Comparison of ENCODE assay signal across 8 cellular contexts in the genomic region with DNA sequence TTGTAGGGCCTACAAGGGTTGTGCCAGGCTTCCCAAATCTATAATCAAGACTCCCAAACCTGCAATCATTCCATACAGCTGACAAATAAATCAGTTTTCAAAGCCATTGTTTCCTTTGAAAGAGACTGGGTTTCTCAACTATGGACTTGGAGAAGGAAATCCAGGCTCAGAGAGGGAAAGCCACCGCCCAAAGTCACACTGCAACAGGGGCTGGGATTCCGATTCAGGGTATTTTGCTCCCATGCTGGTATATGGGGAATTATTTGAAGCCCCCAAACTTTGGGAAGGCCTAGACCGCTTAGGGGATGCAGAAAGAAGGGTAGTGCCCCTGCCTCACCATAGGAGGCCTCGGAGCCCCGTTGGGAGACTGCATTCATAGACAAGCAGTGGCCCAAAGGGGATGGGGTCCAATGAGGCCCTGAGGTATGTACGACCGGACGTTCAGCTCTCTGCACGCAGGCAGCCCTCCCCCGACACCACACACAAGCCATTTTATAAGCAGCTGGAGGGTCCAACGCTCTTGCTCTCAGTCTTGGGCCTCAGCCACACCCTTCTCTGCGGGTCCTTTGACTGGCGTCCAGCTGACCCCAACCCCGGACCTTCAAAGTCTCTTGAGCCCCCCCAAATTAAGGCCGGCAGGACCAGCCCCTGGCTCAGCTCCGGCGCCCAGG. TPM values are rescaled to one million over a fixed set of nuclear protein-coding genes. Genes with fewer than 3 reads are reported as not detected.
DNase-seq lines count a peak whose midpoint lies in the region; ATAC-seq, FAIRE-seq and TF ChIP-seq lines count a peak whose summit lies in the region.

No MANE protein-coding gene starts in this region.

- H3K36me3 ChIP-seq in HUES64 (ENCODE audit: insufficient read depth, low read length) (no peaks in the 10 kb centered on the region), iPS DF 6.9 (ENCODE audit: control insufficient read depth, insufficient read depth, low read length) (no peaks in the 10 kb centered on the region), small intestine (ENCODE audit: control insufficient read depth in 2 of 2, insufficient read depth in 2 of 2, low read length in 2 of 2) (no peaks in the 10 kb centered on the region)

- no peak for FAIRE-seq in small intestine (lab: Jason Lieb, UNC)

- WGBS in HUES64: 15% methylated on average over 17 of the region's 17 CpGs
- no CpG with 5 or more reads among the region's 17 CpGs for WGBS in iPS DF 6.9 (ENCODE audit: insufficient coverage, insufficient read length)
- WGBS in small intestine, 3 donors: 17 to 35% (median 25%) methylated on average over 17 of the region's 17 CpGs

- peaks cover 4% of the 10 kb centered on the region; the same call in 1 of the 2 replicates for H3K27me3 ChIP-seq in HUES64 (ENCODE audit: insufficient read depth, low read length)
- H3K27me3 ChIP-seq in iPS DF 6.9 (ENCODE audit: control insufficient read depth, insufficient read depth, low read length): no peaks in the 10 kb centered on the region
- H3K27me3 ChIP-seq in small intestine (ENCODE audit: control insufficient read depth in 2 of 2, insufficient read depth in 2 of 2, low read length in 2 of 2): no peaks in the 10 kb centered on the region

- H3K9me3 Mint-ChIP-seq in activated naive CD8-positive, alpha-beta T cell treated with anti-CD3 and anti-CD28 coated beads for 36 hours: no peaks in the 10 kb centered on the region

- peak; percentile 30 for DNase-seq in activated naive CD8-positive, alpha-beta T cell treated with anti-CD3 and anti-CD28 coated beads for 36 hours
- DNase-seq in iPS DF 6.9 (ENCODE audit: low read depth, low spot score) (no peak), small intestine (no peak), NCI-H226 (no peak)
- no peak for DNase-seq in stimulated activated naive CD4-positive, alpha-beta T cell treated with Interleukin-2 at 50 U/mL for 16 hours (lab: John Stamatoyannopoulos, UW)

- ATAC-seq in GM21447 (IDR thresholded peaks at IDR 0.05; ENCODE audit: unreplicated experiment): no peak

- H3K27ac ChIP-seq in HUES64 (ENCODE audit: low read depth, low read length): peak overlapping the region; percentile 33; the same call in 1 of the 2 replicates
- H3K27ac ChIP-seq in iPS DF 6.9 (ENCODE audit: low read length): no peak overlapping the region
- H3K27ac ChIP-seq in small intestine (ENCODE audit: low read depth in 1 of 2, low read length in 1 of 2): peak overlapping the region; percentile 58 to 90

- H3K4me3 ChIP-seq in HUES64 (ENCODE audit: low read length) (peak overlapping the region; percentile 80), iPS DF 6.9 (ENCODE audit: low read length) (peak overlapping the region; percentile 86), small intestine (ENCODE audit: low read depth in 1 of 2, low read length in 2 of 2) (peak overlapping the region; percentile 66 to 74)

- H3K4me1 Mint-ChIP-seq in activated naive CD8-positive, alpha-beta T cell treated with anti-CD3 and anti-CD28 coated beads for 36 hours: peaks cover 49% of the 10 kb centered on the region

- peaks cover 40% of the 10 kb centered on the region for H3K36me3 Mint-ChIP-seq in activated naive CD8-positive, alpha-beta T cell treated with anti-CD3 and anti-CD28 coated beads for 36 hours

- H3K27ac Mint-ChIP-seq in activated naive CD8-positive, alpha-beta T cell treated with anti-CD3 and anti-CD28 coated beads for 36 hours: peak overlapping the region; percentile 92

- H3K4me1 ChIP-seq in HUES64 (ENCODE audit: insufficient read depth, low read length): peaks cover 11% of the 10 kb centered on the region; the same call in 1 of the 2 replicates
- H3K4me1 ChIP-seq in iPS DF 6.9 (ENCODE audit: control insufficient read depth, insufficient read depth, low read length): peaks cover 4% of the 10 kb centered on the region; the same call in 1 of the 2 replicates
- peaks cover 0 to 26% of the 10 kb centered on the region in 2 donors for H3K4me1 ChIP-seq in small intestine (ENCODE audit: control insufficient read depth in 2 of 2, insufficient read depth in 1 of 2, low read depth in 1 of 2, low read length in 1 of 2)

- H3K9me3 ChIP-seq in HUES64 (ENCODE audit: insufficient read depth, low read depth, low read length) (no peaks in the 10 kb centered on the region), iPS DF 6.9 (ENCODE audit: control insufficient read depth, insufficient read depth, low read length) (no peaks in the 10 kb centered on the region), small intestine (ENCODE audit: control insufficient read depth, low read depth) (no peaks in the 10 kb centered on the region)

- H3K27me3 Mint-ChIP-seq in activated naive CD8-positive, alpha-beta T cell treated with anti-CD3 and anti-CD28 coated beads for 36 hours: no peaks in the 10 kb centered on the region

- H3K9ac ChIP-seq in HUES64 (ENCODE audit: low read depth, low read length): peak overlapping the region; percentile 85

- H3K4me3 Mint-ChIP-seq in activated naive CD8-positive, alpha-beta T cell treated with anti-CD3 and anti-CD28 coated beads for 36 hours: peak overlapping the region; percentile 92

- TF ChIP-seq CTCF in GM12872 (IDR thresholded peaks at IDR 0.05; ENCODE audit: insufficient read depth, low read depth, low read length): peak; percentile 34; the same call in 1 of the 3 replicates

RNA-seq across cellular contexts. Expression of gene ANXA6, which starts 0.7 kb away (rescaled TPM):
- 78.3 TPM for polyA plus RNA-seq in HUES64 (2013, experiment 1 of 2)
- polyA plus RNA-seq in HUES64 (2013, experiment 2 of 2): 90.0 TPM
- 100 to 1,000 TPM; 407 to 417 TPM for total RNA-seq in activated naive CD8-positive, alpha-beta T cell treated with anti-CD3 and anti-CD28 coated beads for 36 hours
- polyA plus RNA-seq in small intestine: 10 to 100 TPM in 2 of 3 donors, 1 to 10 TPM in 1; 7.2 to 68.2 (median 25.1) TPM
